In genomic region chr11:68211546-68211945, GRCh38 we compare ENCODE assay signal across 2 cellular contexts.
TF ChIP-seq lines count a peak whose summit lies in the region.

No MANE protein-coding gene starts in this region.

TF ChIP-seq in SK-N-SH, 30 proteins besides CTCF, POLR2A, EP300 and RAD21 (continued from another document):
- TF ChIP-seq GATA2 (CRISPR knock-in tag; IDR thresholded peaks at IDR 0.05) (no peak), POLR2AphosphoS5 (IDR thresholded peaks at IDR 0.05; ENCODE audit: low read depth, low read length) (no peak), NFIC (IDR thresholded peaks at IDR 0.05; ENCODE audit: borderline replicate concordance) (no peak)

TF ChIP-seq in SK-N-SH treated with all-trans-retinoic acid at 6 μM for 48 hours, 23 proteins besides CTCF, POLR2A, EP300 and RAD21:
- no peak for TF ChIP-seq CSRNP3 (CRISPR knock-in tag; IDR thresholded peaks at IDR 0.05)
- TF ChIP-seq ZNF70 (CRISPR knock-in tag; IDR thresholded peaks at IDR 0.05): no peak
- TF ChIP-seq ZNF565 (CRISPR knock-in tag; conservative IDR thresholded peaks at IDR 0.05; ENCODE audit: low read depth): no peak
- TF ChIP-seq ZFP30 (CRISPR knock-in tag; IDR thresholded peaks at IDR 0.05): no peak
- TF ChIP-seq TCF4 (CRISPR knock-in tag; IDR thresholded peaks at IDR 0.05; ENCODE audit: borderline replicate concordance): no peak
- no peak for TF ChIP-seq SNAI2 (CRISPR knock-in tag; IDR thresholded peaks at IDR 0.05)
- no peak for TF ChIP-seq TOX (CRISPR knock-in tag; IDR thresholded peaks at IDR 0.05; ENCODE audit: borderline replicate concordance)
- TF ChIP-seq ISL1 (CRISPR knock-in tag; IDR thresholded peaks at IDR 0.05): no peak
- TF ChIP-seq PPARA (CRISPR knock-in tag; IDR thresholded peaks at IDR 0.05; ENCODE audit: borderline replicate concordance): no peak
- TF ChIP-seq ARNTL (CRISPR knock-in tag; IDR thresholded peaks at IDR 0.05; ENCODE audit: borderline replicate concordance, low read depth): no peak
